10 cellular contexts compared by ENCODE assay signal in the genomic region with DNA sequence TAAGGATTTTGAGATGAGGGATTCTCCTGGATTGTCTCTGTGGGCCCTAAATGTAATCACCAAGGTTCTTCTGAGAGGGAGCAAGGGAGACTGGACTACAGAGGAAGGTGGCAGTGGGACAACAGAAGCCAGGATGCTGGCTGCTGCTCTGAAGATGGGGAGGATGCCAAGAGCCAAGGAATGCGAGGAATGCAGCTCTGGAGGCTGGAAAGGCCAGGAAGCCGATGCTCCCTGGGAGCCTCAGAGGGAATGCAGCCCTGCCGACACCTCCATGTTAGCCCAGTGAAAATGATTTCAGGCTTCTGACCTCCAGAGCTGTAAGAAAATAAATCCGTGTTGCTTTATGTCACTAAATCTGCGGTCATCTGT. TPM values are rescaled to one million over a fixed set of nuclear protein-coding genes. Genes with fewer than 3 reads are reported as not detected.
DNase-seq lines count a peak whose midpoint lies in the region; ATAC-seq and TF ChIP-seq lines count a peak whose summit lies in the region.
"Had no signal": no experiment of that assay in that cellular context is flagged by ENCODE, and none has a peak within 500 bp of the region (broad histone marks: within the 10 kb centered on the region; RNA-seq: fewer than 3 reads in every experiment).

No MANE protein-coding gene starts in this region.

- H3K4me1 Mint-ChIP-seq in WTC11, result peaks cover 47% of the 10 kb centered on the region
- H3K4me1 Mint-ChIP-seq: activated CD4-positive, alpha-beta memory T cell treated with anti-CD3 and anti-CD28 coated beads, Interleukin-2, amount 10 ng/mL, durations not matched to agents 7 days and 5 days had no signal

- no peaks in the 10 kb centered on the region for H3K9me3 Mint-ChIP-seq in WTC11
- H3K9me3 Mint-ChIP-seq: activated CD4-positive, alpha-beta memory T cell treated with anti-CD3 and anti-CD28 coated beads, Interleukin-2, amount 10 ng/mL, durations not matched to agents 7 days and 5 days had no signal

- no peak overlapping the region for H3K4me3 ChIP-seq in H7 (ENCODE audit: insufficient read depth, low read depth, low read length)
- H3K4me3 ChIP-seq in skeletal muscle satellite cell (ENCODE audit: low read length), result peak overlapping the region; percentile 10
- H3K4me3 ChIP-seq: HAP-1 had no signal

- H3K27ac Mint-ChIP-seq in WTC11, result peak overlapping the region; percentile 89
- H3K27ac Mint-ChIP-seq: activated CD4-positive, alpha-beta memory T cell treated with anti-CD3 and anti-CD28 coated beads, Interleukin-2, amount 10 ng/mL, durations not matched to agents 7 days and 5 days had no signal

- H3K9ac ChIP-seq in skeletal muscle satellite cell (ENCODE audit: low read depth, low read length), result peak overlapping the region; percentile 59

- H3K4me3 Mint-ChIP-seq in WTC11, result no peak overlapping the region
- H3K4me3 Mint-ChIP-seq: activated CD4-positive, alpha-beta memory T cell treated with anti-CD3 and anti-CD28 coated beads, Interleukin-2, amount 10 ng/mL, durations not matched to agents 7 days and 5 days had no signal

- H3K36me3 Mint-ChIP-seq in WTC11, result peaks cover 69% of the 10 kb centered on the region

- H3K4me1 ChIP-seq in skeletal muscle satellite cell (ENCODE audit: control insufficient read depth, insufficient read depth, low read length), result peaks cover 46% of the 10 kb centered on the region
- H3K4me1 ChIP-seq: HAP-1 had no signal

- POLR2A ChIA-PET in WTC11 (lab: Charles Lee), result no interaction called here

- no peaks in the 10 kb centered on the region for H3K9me3 ChIP-seq in skeletal muscle satellite cell (replicated peaks; ENCODE audit: low read length)
- H3K9me3 ChIP-seq: HAP-1 had no signal

- no peaks in the 10 kb centered on the region for H3K27me3 Mint-ChIP-seq in WTC11 (ENCODE audit: low read depth)

- DNase-seq in H7 (peak; percentile 89), WTC11 (ENCODE audit: low spot score) (peak; percentile 68), iPS DF 19.7 (ENCODE audit: low read depth, low spot score) (peak; percentile 74), NCI-H2227 treated with DMSO at 0.1 percent for 48 hours (lab: John Stamatoyannopoulos, UW) (no peak), NCI-H187 (lab: John Stamatoyannopoulos, UW) (no peak)
- DNase-seq: activated CD4-positive, alpha-beta memory T cell treated with anti-CD3 and anti-CD28 coated beads, Interleukin-2, amount 10 ng/mL, durations not matched to agents 7 days and 5 days had no signal

- CTCF ChIA-PET in WTC11 (lab: Charles Lee), result interaction anchor here (0.6 to 1.6 kb wide), 7 partner anchors 11 to 192 kb away, joined by 3 to 13 read pairs (median 3); no protein-coding TSS in a partner anchor

- H3K27me3 ChIP-seq in H7 (ENCODE audit: control insufficient read depth, insufficient read depth, low read length) (no peaks in the 10 kb centered on the region), skeletal muscle satellite cell (ENCODE audit: control insufficient read depth, insufficient read depth, low read length) (no peaks in the 10 kb centered on the region)

- no peak for TF ChIP-seq CTCF in WTC11 (IDR thresholded peaks at IDR 0.05)

- H3K36me3 ChIP-seq in H7 (replicated peaks; ENCODE audit: control insufficient read depth, insufficient read depth, low read length) (peaks cover 46% of the 10 kb centered on the region), skeletal muscle satellite cell (ENCODE audit: insufficient read depth, low read length) (peaks cover 49% of the 10 kb centered on the region)
- H3K36me3 ChIP-seq: HAP-1 had no signal

- H3K4me2 ChIP-seq in skeletal muscle satellite cell (ENCODE audit: low read length), result peak overlapping the region; percentile 49

- ATAC-seq in WTC11 (peak; percentile 83), HG02763 (IDR thresholded peaks at IDR 0.05; ENCODE audit: unreplicated experiment) (no peak), GM19324 (IDR thresholded peaks at IDR 0.05; ENCODE audit: low FRiP score, unreplicated experiment) (no peak)

TF ChIP-seq in WTC11, 78 proteins besides CTCF, POLR2A, EP300 and RAD21:
- TF ChIP-seq ETV6 (CRISPR knock-in tag; IDR thresholded peaks at IDR 0.05) (no peak), AFF4 (CRISPR knock-in tag; IDR thresholded peaks at IDR 0.05; ENCODE audit: borderline replicate concordance) (no peak), EMX1 (CRISPR knock-in tag; IDR thresholded peaks at IDR 0.05) (0 out of 2 replicates have a peak, but pooled peaks have one; percentile 30), PRRX2 (CRISPR knock-in tag; IDR thresholded peaks at IDR 0.05) (no peak), ZNF423 (CRISPR knock-in tag; IDR thresholded peaks at IDR 0.05) (peak; percentile 10; the same call in 1 of the 2 replicates), ZNF232 (CRISPR knock-in tag; IDR thresholded peaks at IDR 0.05) (no peak), SP1 (CRISPR knock-in tag; conservative IDR thresholded peaks at IDR 0.05) (no peak), ZNF396 (CRISPR knock-in tag; IDR thresholded peaks at IDR 0.05; ENCODE audit: borderline replicate concordance) (no peak), TEAD1 (CRISPR knock-in tag; IDR thresholded peaks at IDR 0.05) (peak; percentile 99; the same call in 1 of the 2 replicates), TEAD4 (CRISPR knock-in tag; IDR thresholded peaks at IDR 0.05) (peak; percentile 97), ZNF219 (CRISPR knock-in tag; IDR thresholded peaks at IDR 0.05; ENCODE audit: borderline replicate concordance) (no peak), RELA (CRISPR knock-in tag; IDR thresholded peaks at IDR 0.05; ENCODE audit: borderline replicate concordance) (0 out of 2 replicates have a peak, but pooled peaks have one; percentile 15), IRF2 (CRISPR knock-in tag; IDR thresholded peaks at IDR 0.05; ENCODE audit: borderline replicate concordance, low read depth) (no peak)
- TF ChIP-seq, protein P1, sequence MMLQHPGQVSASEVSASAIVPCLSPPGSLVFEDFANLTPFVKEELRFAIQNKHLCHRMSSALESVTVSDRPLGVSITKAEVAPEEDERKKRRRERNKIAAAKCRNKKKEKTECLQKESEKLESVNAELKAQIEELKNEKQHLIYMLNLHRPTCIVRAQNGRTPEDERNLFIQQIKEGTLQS (CRISPR knock-in tag; conservative IDR thresholded peaks at IDR 0.05), result no peak
- TF ChIP-seq, protein P2, sequence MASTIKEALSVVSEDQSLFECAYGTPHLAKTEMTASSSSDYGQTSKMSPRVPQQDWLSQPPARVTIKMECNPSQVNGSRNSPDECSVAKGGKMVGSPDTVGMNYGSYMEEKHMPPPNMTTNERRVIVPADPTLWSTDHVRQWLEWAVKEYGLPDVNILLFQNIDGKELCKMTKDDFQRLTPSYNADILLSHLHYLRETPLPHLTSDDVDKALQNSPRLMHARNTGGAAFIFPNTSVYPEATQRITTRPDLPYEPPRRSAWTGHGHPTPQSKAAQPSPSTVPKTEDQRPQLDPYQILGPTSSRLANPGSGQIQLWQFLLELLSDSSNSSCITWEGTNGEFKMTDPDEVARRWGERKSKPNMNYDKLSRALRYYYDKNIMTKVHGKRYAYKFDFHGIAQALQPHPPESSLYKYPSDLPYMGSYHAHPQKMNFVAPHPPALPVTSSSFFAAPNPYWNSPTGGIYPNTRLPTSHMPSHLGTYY (CRISPR knock-in tag; IDR thresholded peaks at IDR 0.05), result no peak
- TF ChIP-seq, protein P3, sequence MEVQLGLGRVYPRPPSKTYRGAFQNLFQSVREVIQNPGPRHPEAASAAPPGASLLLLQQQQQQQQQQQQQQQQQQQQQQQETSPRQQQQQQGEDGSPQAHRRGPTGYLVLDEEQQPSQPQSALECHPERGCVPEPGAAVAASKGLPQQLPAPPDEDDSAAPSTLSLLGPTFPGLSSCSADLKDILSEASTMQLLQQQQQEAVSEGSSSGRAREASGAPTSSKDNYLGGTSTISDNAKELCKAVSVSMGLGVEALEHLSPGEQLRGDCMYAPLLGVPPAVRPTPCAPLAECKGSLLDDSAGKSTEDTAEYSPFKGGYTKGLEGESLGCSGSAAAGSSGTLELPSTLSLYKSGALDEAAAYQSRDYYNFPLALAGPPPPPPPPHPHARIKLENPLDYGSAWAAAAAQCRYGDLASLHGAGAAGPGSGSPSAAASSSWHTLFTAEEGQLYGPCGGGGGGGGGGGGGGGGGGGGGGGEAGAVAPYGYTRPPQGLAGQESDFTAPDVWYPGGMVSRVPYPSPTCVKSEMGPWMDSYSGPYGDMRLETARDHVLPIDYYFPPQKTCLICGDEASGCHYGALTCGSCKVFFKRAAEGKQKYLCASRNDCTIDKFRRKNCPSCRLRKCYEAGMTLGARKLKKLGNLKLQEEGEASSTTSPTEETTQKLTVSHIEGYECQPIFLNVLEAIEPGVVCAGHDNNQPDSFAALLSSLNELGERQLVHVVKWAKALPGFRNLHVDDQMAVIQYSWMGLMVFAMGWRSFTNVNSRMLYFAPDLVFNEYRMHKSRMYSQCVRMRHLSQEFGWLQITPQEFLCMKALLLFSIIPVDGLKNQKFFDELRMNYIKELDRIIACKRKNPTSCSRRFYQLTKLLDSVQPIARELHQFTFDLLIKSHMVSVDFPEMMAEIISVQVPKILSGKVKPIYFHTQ (CRISPR knock-in tag; IDR thresholded peaks at IDR 0.05), result no peak

RNA-seq across cellular contexts. Expression of gene UMPS, which starts 44.0 kb away (rescaled TPM):
- 34.8 and 48.1 TPM in 2 replicates for total RNA-seq in H7 (2014; rRNA removed; shearing (Covaris generic))
- 39.7 to 45.4 TPM (median 42.0 TPM) in 3 replicates for total RNA-seq in WTC11 (2021)
- total RNA-seq in skeletal muscle satellite cell (2012; rRNA removed), result 25.1 and 36.2 TPM in 2 replicates

Comparison
In these comparisons a context has a peak if more than half of its experiments do, and no peak if none do; other contexts are left out.
1. DNase-seq: peak in H7 (single experiment), WTC11 (single experiment) and iPS DF 19.7 (single experiment); none in NCI-H2227 treated with DMSO at 0.1 percent for 48 hours (single experiment) and NCI-H187 (0 of 2).